ENCODE assay signal across 14 cellular contexts in the genomic region with DNA sequence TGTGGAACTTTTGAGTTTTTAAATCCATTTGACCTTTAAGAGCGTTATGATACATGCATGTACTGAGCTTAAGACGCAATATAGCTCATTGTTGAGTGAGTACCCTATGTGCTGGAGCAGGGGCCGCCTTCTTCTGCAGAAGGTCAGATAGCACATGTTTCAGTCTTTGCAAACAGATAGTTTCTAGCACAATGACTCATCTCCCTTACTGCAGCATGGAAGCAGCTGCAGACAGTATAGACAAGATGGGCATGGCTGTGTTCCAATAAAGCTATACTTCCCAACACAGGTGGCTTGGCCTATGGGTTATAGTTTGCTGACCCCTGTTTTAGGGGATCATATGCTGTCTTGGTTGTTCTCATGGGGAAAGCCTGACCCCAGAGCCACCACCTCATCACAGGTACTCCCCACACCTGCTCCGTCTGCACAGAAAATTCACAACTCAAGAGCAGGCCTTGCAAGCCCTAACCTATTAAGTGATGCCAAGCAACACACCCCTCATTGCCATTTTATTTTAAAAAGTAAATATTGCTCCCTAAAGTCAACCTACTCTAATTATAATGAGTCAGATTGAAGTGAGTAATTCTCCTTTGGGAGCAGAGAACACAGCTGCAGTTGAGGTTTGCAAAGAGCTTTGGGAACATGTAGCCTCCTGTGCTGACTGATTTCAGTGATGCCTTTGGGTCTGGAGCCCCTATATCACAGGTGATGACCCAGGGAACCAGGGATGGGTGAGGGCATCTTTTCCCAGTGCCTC.
"Had no signal": no experiment of that assay in that cellular context is flagged by ENCODE, and none has a peak within 500 bp of the region (broad histone marks: within the 10 kb centered on the region; RNA-seq: fewer than 3 reads in every experiment).

No MANE protein-coding gene starts in this region.

- H2AFZ ChIP-seq: neural progenitor cell had no signal

- H3K4me3 ChIP-seq: lung, neural progenitor cell, ovary had no signal

- H3K4me3 Mint-ChIP-seq: brain, neural progenitor cell had no signal

- H3K4me1 ChIP-seq: neural progenitor cell had no signal

- H3K27ac Mint-ChIP-seq: activated naive CD4-positive, alpha-beta T cell treated with anti-CD3 and anti-CD28 coated beads, Interleukin-2, amount 50 U/mL, for 72 hours; neural progenitor cell had no signal

- DNase-seq: activated CD4-positive, alpha-beta T cell treated with anti-CD3 and anti-CD28 coated beads, Interleukin-2, amount 50 U/mL, for 1 hour; activated CD4-positive, CD25-positive, alpha-beta regulatory T cell; amniotic stem cell; cerebellar nuclear complex; dermis blood vessel endothelial cell; left colon; midbrain; ovary; stimulated activated CD4-positive, alpha-beta T cell treated with anti-CD3 and anti-CD28 coated beads, Interleukin-2, amount 100 ng/mL, for 48 hours; stimulated activated naive CD4-positive, alpha-beta T cell treated with Interleukin-2 at 50 U/mL for 16 hours had no signal

- H3K27ac ChIP-seq: neural progenitor cell, ovary had no signal

- H3K9me3 Mint-ChIP-seq: neural progenitor cell had no signal

- H3K36me3 ChIP-seq: neural progenitor cell, ovary had no signal

- H3K9ac ChIP-seq: neural progenitor cell had no signal

- ATAC-seq: activated naive CD4-positive, alpha-beta T cell treated with anti-CD3 and anti-CD28 coated beads, Interleukin-2, amount 50 U/mL, for 72 hours; left colon had no signal

- H3K4me2 ChIP-seq: neural progenitor cell had no signal

- H3K36me3 Mint-ChIP-seq: activated naive CD4-positive, alpha-beta T cell treated with anti-CD3 and anti-CD28 coated beads, Interleukin-2, amount 50 U/mL, for 72 hours; neural progenitor cell had no signal

- H3K27me3 ChIP-seq: neural progenitor cell, ovary had no signal

- H3K27me3 Mint-ChIP-seq: brain had no signal

- H3K4me1 Mint-ChIP-seq: brain, neural progenitor cell had no signal

- H3K9me3 ChIP-seq: ovary had no signal
